In the genomic region with DNA sequence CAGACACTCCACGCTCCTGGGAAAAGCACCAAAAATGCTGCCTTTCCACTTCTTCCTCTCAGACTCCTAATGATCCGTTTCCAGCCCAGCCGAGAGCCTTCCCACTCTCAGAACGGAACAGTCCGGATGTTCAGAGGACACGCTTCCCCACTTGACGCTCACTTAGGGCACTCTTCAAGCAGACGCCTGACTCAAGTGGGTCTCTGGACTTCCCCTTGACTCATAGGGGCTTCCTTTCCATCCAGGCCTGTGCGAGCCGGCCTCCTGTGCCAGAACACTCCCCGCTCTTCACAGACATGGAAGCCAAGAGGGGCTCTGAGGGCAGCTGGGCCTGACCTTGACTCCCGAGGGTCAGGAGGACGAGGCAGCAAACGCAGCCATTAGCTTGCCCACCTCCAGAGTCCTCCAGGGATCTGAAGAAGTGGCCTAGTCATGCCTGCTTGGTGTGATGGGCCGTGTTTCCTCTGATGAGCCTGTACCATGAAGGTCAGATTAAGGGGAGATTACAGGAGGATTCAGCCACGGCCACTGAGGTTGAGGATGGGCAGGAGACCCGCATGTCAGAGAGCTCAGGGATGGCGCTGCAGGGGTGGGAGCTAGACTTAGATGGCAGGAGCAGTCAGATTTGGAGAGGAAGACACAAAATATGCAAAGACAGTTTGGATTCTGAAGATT, we compare ENCODE assay signal across 1 cellular context.
TF ChIP-seq lines count a peak whose summit lies in the region.

No MANE protein-coding gene starts in this region.

TF ChIP-seq in HepG2, 621 proteins besides CTCF, POLR2A, EP300 and RAD21 (continued from another document):
- TF ChIP-seq SRSF4 (IDR thresholded peaks at IDR 0.05; ENCODE audit: low read depth, low read length, poor library complexity, severe bottlenecking) (no peak), BORCS8-MEF2B (CRISPR knock-in tag; IDR thresholded peaks at IDR 0.05) (no peak)
- TF ChIP-seq, protein P1, sequence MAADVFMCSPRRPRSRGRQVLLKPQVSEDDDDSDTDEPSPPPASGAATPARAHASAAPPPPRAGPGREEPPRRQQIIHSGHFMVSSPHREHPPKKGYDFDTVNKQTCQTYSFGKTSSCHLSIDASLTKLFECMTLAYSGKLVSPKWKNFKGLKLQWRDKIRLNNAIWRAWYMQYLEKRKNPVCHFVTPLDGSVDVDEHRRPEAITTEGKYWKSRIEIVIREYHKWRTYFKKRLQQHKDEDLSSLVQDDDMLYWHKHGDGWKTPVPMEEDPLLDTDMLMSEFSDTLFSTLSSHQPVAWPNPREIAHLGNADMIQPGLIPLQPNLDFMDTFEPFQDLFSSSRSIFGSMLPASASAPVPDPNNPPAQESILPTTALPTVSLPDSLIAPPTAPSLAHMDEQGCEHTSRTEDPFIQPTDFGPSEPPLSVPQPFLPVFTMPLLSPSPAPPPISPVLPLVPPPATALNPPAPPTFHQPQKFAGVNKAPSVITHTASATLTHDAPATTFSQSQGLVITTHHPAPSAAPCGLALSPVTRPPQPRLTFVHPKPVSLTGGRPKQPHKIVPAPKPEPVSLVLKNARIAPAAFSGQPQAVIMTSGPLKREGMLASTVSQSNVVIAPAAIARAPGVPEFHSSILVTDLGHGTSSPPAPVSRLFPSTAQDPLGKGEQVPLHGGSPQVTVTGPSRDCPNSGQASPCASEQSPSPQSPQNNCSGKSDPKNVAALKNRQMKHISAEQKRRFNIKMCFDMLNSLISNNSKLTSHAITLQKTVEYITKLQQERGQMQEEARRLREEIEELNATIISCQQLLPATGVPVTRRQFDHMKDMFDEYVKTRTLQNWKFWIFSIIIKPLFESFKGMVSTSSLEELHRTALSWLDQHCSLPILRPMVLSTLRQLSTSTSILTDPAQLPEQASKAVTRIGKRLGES (CRISPR knock-in tag; IDR thresholded peaks at IDR 0.05; ENCODE audit: borderline replicate concordance): no peak
